In the genomic region with DNA sequence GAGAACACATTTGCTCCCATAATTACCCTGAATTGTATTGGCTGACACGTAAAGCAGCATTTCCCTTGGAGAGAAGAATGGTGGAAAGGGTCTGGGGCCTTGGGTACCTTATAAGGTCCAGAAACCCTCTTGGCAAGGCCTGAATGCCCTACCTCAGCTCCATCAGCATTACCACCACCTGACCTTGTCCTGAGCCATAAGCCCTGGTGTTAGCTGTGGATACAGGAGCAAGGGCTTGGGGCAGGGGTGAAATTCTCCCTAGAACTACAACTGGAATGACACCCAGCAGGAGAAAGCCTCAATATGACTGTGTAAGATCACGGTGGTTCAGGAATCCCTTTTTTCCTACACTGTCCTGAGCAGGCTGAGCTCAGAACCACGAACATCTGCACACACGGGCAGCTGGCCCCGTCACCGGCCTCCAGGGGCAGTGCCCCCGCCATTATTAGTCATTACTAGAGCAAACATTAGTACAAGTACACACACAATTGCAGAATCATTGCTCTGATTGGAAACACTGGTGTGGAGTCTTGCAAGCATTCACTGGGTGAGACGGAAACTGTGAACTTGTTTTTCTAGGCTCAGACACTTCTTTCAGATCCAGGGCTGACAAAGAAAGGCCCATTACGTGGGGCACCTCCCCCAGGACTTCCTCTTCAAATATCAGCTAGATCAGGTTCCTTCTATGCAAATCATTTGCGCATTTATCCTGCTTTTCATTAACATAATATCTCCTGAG, we compare ENCODE assay signal across 10 cellular contexts. TPM values are rescaled to one million over a fixed set of nuclear protein-coding genes. Genes with fewer than 3 reads are reported as not detected.
DNase-seq lines count a peak whose midpoint lies in the region; ATAC-seq, FAIRE-seq and TF ChIP-seq lines count a peak whose summit lies in the region.
"Had no signal": no experiment of that assay in that cellular context is flagged by ENCODE, and none has a peak within 500 bp of the region (broad histone marks: within the 10 kb centered on the region; RNA-seq: fewer than 3 reads in every experiment).

No MANE protein-coding gene starts in this region.

- peak; percentile 61 for ATAC-seq in HG02571 (IDR thresholded peaks at IDR 0.05; ENCODE audit: unreplicated experiment)

- TF ChIP-seq CTCF in epithelial cell of proximal tubule (conservative IDR thresholded peaks at IDR 0.05; ENCODE audit: low read depth, low read length) (peak; percentile 2), dorsolateral prefrontal cortex (IDR thresholded peaks at IDR 0.05 in 54 of 56, conservative IDR thresholded peaks at IDR 0.05 in 2 of 56; ENCODE audit: low read depth in 1 of 56, partially characterized antibody in 56 of 56) (no peak)

- FAIRE-seq in frontal cortex (lab: Jason Lieb, UNC) = no peak

- peaks cover 0 to 23% (median 0%) of the 10 kb centered on the region in 45 donors for H3K27me3 ChIP-seq in dorsolateral prefrontal cortex

- no peak overlapping the region for H3K27ac ChIP-seq in dorsolateral prefrontal cortex
- H3K27ac ChIP-seq: parathyroid adenoma had no signal

- intact Hi-C loops in dorsolateral prefrontal cortex (cut with DNase I) = no loop called here

- H3K4me3 ChIP-seq in epithelial cell of proximal tubule (ENCODE audit: low read depth, low read length) = no peak overlapping the region
- no peak overlapping the region for H3K4me3 ChIP-seq in dorsolateral prefrontal cortex

- DNase-seq in activated CD4-positive, CD25-positive, alpha-beta regulatory T cell treated with anti-CD3 and anti-CD28 coated beads, Interleukin-2, amount 50 U/mL, for 16 hours (ENCODE audit: low read depth, low spot score) = peak; percentile 10
- DNase-seq in activated CD4-positive, CD25-positive, alpha-beta regulatory T cell (lab: John Stamatoyannopoulos, UW) = no peak
- peak; percentile 33 for DNase-seq in NCI-H460 (ENCODE audit: extremely low read depth, low read depth)
- DNase-seq in epithelial cell of proximal tubule (ENCODE audit: low read depth) = no peak
- DNase-seq in dorsolateral prefrontal cortex = no peak
- no peak for DNase-seq in NCI-H1092 (lab: John Stamatoyannopoulos, UW)
- no peak for DNase-seq in frontal cortex (ENCODE audit: low spot score in 2 of 2)
- DNase-seq: DND-41 had no signal

RNA-seq across cellular contexts. Expression of a gene that starts 26.7 kb away (rescaled TPM):
- total RNA-seq in NCI-H460 (2014; rRNA removed; shearing (Covaris generic)) = 67.2 and 87.9 TPM in 2 replicates
- polyA plus RNA-seq in NCI-H460 (2014; cell fraction: nucleus; rRNA removed) = 14.6 and 21.4 TPM in 2 replicates
- total RNA-seq in epithelial cell of proximal tubule (50.0 and 59.0 TPM in 2 replicates), dorsolateral prefrontal cortex (10 to 100 TPM; 32.1 to 71.7 (median 50.4) TPM), frontal cortex (40.4 TPM)

RNA-seq across cellular contexts. Expression of a gene that starts 52.7 kb away (rescaled TPM):
- 189 and 193 TPM in 2 replicates for total RNA-seq in NCI-H460 (2014; rRNA removed; shearing (Covaris generic))
- 113 and 136 TPM in 2 replicates for polyA plus RNA-seq in NCI-H460 (2014; cell fraction: nucleus; rRNA removed)
- 160 and 349 TPM in 2 replicates for total RNA-seq in epithelial cell of proximal tubule
- total RNA-seq in dorsolateral prefrontal cortex = 100 to 1,000 TPM in 1 of 120 experiments, 10 to 100 TPM in 119; 43.2 to 103 (median 71.3) TPM
- total RNA-seq in frontal cortex = 94.6 TPM

Comparison
In these comparisons a context has a peak if more than half of its experiments do, and no peak if none do; other contexts are left out.
1. DNase-seq: peak in activated CD4-positive, CD25-positive, alpha-beta regulatory T cell treated with anti-CD3 and anti-CD28 coated beads, Interleukin-2, amount 50 U/mL, for 16 hours (single experiment) and NCI-H460 (single experiment); none in activated CD4-positive, CD25-positive, alpha-beta regulatory T cell (0 of 4), epithelial cell of proximal tubule (single experiment), dorsolateral prefrontal cortex (0 of 10), NCI-H1092 (single experiment) and frontal cortex (0 of 2).